ENCODE assay signal across 12 cellular contexts in genomic region chr1:234862360-234862943, GRCh38.
A peak's percentile ranks its signal among the peaks of the same experiment; 100 is the strongest.
DNase-seq lines count a peak whose midpoint lies in the region; ATAC-seq, FAIRE-seq and TF ChIP-seq lines count a peak whose summit lies in the region.
"Had no signal": no experiment of that assay in that cellular context is flagged by ENCODE, and none has a peak within 500 bp of the region (broad histone marks: within the 10 kb centered on the region; RNA-seq: fewer than 3 reads in every experiment).

No MANE protein-coding gene starts in this region.

- intact Hi-C loops in sciatic nerve (cut with DNase I): no loop called here

- ATAC-seq in sciatic nerve (peak; percentile 46), HG02884 (IDR thresholded peaks at IDR 0.05; ENCODE audit: unreplicated experiment) (no peak), HG03108 (IDR thresholded peaks at IDR 0.05; ENCODE audit: unreplicated experiment) (no peak)
- ATAC-seq: activated CD4-positive, CD25-positive, alpha-beta regulatory T cell treated with anti-CD3 and anti-CD28 coated beads, Interleukin-2, amount 50 U/mL, for 24 hours had no signal

- H3K27ac ChIP-seq in ACC112 (ENCODE audit: low read depth, low read length) (peak overlapping the region; percentile 77; the same call in 1 of the 2 replicates), keratinocyte (ENCODE audit: control insufficient read depth, insufficient read depth, low read length) (peak overlapping the region; percentile 7)
- H3K27ac ChIP-seq: neutrophil had no signal

- peak overlapping the region in 3 of 5 experiments; percentile 81 to 91 (median 90) for H3K27ac Mint-ChIP-seq in brain

- TF ChIP-seq CTCF in brain (conservative IDR thresholded peaks at IDR 0.05): no peak
- no peak for TF ChIP-seq CTCF in keratinocyte (optimal IDR thresholded peaks at IDR 0.05 in 1 of 3, IDR thresholded peaks at IDR 0.05 in 1 of 3, conservative IDR thresholded peaks at IDR 0.05 in 1 of 3; ENCODE audit: extremely low read depth in 1 of 3, insufficient read depth in 2 of 3, low read length in 3 of 3)

- peaks cover 3% of the 10 kb centered on the region for H3K27me3 Mint-ChIP-seq in brain

- peak overlapping the region; percentile 49; the same call in 1 of the 2 replicates for H3K4me3 ChIP-seq in ACC112 (ENCODE audit: low read depth, low read length)
- H3K4me3 ChIP-seq in keratinocyte (ENCODE audit: control insufficient read depth in 2 of 3, extremely low read depth in 1 of 3, insufficient read depth in 2 of 3, low read depth in 1 of 3, low read length in 3 of 3): peak overlapping the region in 1 of 3 experiments; percentile 11

- no peaks in the 10 kb centered on the region for H3K79me2 ChIP-seq in ACC112 (ENCODE audit: control insufficient read depth, insufficient read depth, low read length, unreplicated experiment)
- H3K79me2 ChIP-seq in keratinocyte (ENCODE audit: control insufficient read depth, insufficient read depth, low read length): no peaks in the 10 kb centered on the region

- H3K4me2 ChIP-seq in keratinocyte (ENCODE audit: control insufficient read depth, extremely low read depth, insufficient read depth, low read depth, low read length): peak overlapping the region; percentile 72

- H3K27me3 ChIP-seq in ACC112 (ENCODE audit: insufficient read depth, low read length) (no peaks in the 10 kb centered on the region), keratinocyte (ENCODE audit: control insufficient read depth, extremely low read depth, insufficient read depth, low read length) (no peaks in the 10 kb centered on the region)
- H3K27me3 ChIP-seq: neutrophil had no signal

- FAIRE-seq in keratinocyte (lab: Jason Lieb, UNC): no peak

- H3K36me3 ChIP-seq in ACC112 (ENCODE audit: insufficient read depth, low read length) (no peaks in the 10 kb centered on the region; the same call in 1 of the 2 replicates), keratinocyte (ENCODE audit: control insufficient read depth in 2 of 2, extremely low read depth in 1 of 2, insufficient read depth in 2 of 2, low read length in 2 of 2) (no peaks in the 10 kb centered on the region)
- H3K36me3 ChIP-seq: neutrophil had no signal

- dilution Hi-C loops in keratinocyte (cut with MboI; ENCODE audit: extremely low pct_ligation_motif_present, low sequenced_read_pairs): no loop called here

- peak overlapping the region; percentile 43 for H3K9ac ChIP-seq in keratinocyte (ENCODE audit: control insufficient read depth, extremely low read depth, insufficient read depth, low read length)

- H2AFZ ChIP-seq in ACC112 (ENCODE audit: low read length, unreplicated experiment) (peak overlapping the region; percentile 45), keratinocyte (ENCODE audit: control insufficient read depth, low read length) (peak overlapping the region; percentile 84)

- H4K20me1 ChIP-seq in keratinocyte (ENCODE audit: control insufficient read depth, extremely low read depth, insufficient read depth, low read length): no peaks in the 10 kb centered on the region

- H3K4me1 ChIP-seq in ACC112 (ENCODE audit: control insufficient read depth, insufficient read depth, low read length, unreplicated experiment) (peaks cover 37% of the 10 kb centered on the region), keratinocyte (ENCODE audit: control insufficient read depth, extremely low read depth, insufficient read depth, low read length) (peaks cover 36% of the 10 kb centered on the region)

- H3K4me3 Mint-ChIP-seq in brain: no peak overlapping the region

- H3K9me3 Mint-ChIP-seq in brain: peaks cover 0 to 19% (median 15%) of the 10 kb centered on the region in 5 experiments

- peaks cover 1% of the 10 kb centered on the region for H3K9me3 ChIP-seq in keratinocyte (ENCODE audit: control insufficient read depth, low read depth, low read length)
- H3K9me3 ChIP-seq: neutrophil had no signal

- H3K9me1 ChIP-seq in keratinocyte (ENCODE audit: control insufficient read depth, extremely low read depth, insufficient read depth, low read length): no peaks in the 10 kb centered on the region

- H3K36me3 Mint-ChIP-seq in brain: no peaks in the 10 kb centered on the region

- H3K4me1 Mint-ChIP-seq in brain: peaks cover 27% of the 10 kb centered on the region

- DNase-seq in keratinocyte (ENCODE audit: low read depth, low spot score) (no peak), sciatic nerve (ENCODE audit: low spot score) (no peak), anterior cingulate cortex (lab: John Stamatoyannopoulos, UW) (no peak), 8988T (no peak)
- DNase-seq: Kasumi-1, SIG-M5 had no signal
